Comparison of ENCODE assay signal across 2 cellular contexts in genomic region chr12:6716874-6717437, GRCh38.
TF ChIP-seq lines count a peak whose summit lies in the region.

No MANE protein-coding gene starts in this region.

TF ChIP-seq in HCT116, 20 proteins besides CTCF, POLR2A, EP300 and RAD21:
- TF ChIP-seq CEBPB (IDR thresholded peaks at IDR 0.05; ENCODE audit: low read depth) (no peak), MAX (IDR thresholded peaks at IDR 0.05) (no peak)

TF ChIP-seq in WTC11, 78 proteins besides CTCF, POLR2A, EP300 and RAD21:
- TF ChIP-seq NFYB (CRISPR knock-in tag; conservative IDR thresholded peaks at IDR 0.05; ENCODE audit: low read depth) (peak; percentile 54; the same call in 1 of the 2 replicates), SP1 (CRISPR knock-in tag; conservative IDR thresholded peaks at IDR 0.05) (no peak), IRF2 (CRISPR knock-in tag; IDR thresholded peaks at IDR 0.05; ENCODE audit: borderline replicate concordance, low read depth) (no peak)
TF ChIP-seq in WTC11: peak in this region for 1.
